ENCODE assay signal across 8 cellular contexts in genomic region chr3:46935989-46936620, GRCh38. TPM values are rescaled to one million over a fixed set of nuclear protein-coding genes. Genes with fewer than 3 reads are reported as not detected.
DNase-seq lines count a peak whose midpoint lies in the region; TF ChIP-seq lines count a peak whose summit lies in the region.

No MANE protein-coding gene starts in this region.

- H3K9ac ChIP-seq in trophoblast cell (ENCODE audit: low read length), result no peak overlapping the region

- H3K18ac ChIP-seq in trophoblast cell (ENCODE audit: low read length), result no peak overlapping the region

- no peaks in the 10 kb centered on the region for H3K9me3 ChIP-seq in PC-9 (ENCODE audit: insufficient read depth, low read depth)
- no peaks in the 10 kb centered on the region for H3K9me3 ChIP-seq in trophoblast cell (ENCODE audit: insufficient read depth, low read depth, low read length)

- H3F3A ChIP-seq in PC-9 (ENCODE audit: insufficient read depth, low read depth), result peaks cover 36% of the 10 kb centered on the region

- H3K27me3 ChIP-seq in PC-9 (ENCODE audit: insufficient read depth, low read depth), result no peaks in the 10 kb centered on the region
- H3K27me3 ChIP-seq in trophoblast cell (ENCODE audit: insufficient read depth, low read length), result no peaks in the 10 kb centered on the region

- H3K9me2 ChIP-seq in PC-9 (ENCODE audit: insufficient read depth), result no peaks in the 10 kb centered on the region

- H2BK5ac ChIP-seq in trophoblast cell (ENCODE audit: low read depth, low read length, poor library complexity), result no peak overlapping the region

- H3K4ac ChIP-seq in trophoblast cell (ENCODE audit: low read depth, low read length), result no peak overlapping the region

- POLR2A ChIA-PET in PC-9 (lab: Charles Lee; ENCODE audit: unreplicated experiment), result interaction anchor here (0.5 to 1.3 kb wide), 6 partner anchors 12 to 598 kb away, joined by 3 to 15 read pairs (median 3); no protein-coding TSS in a partner anchor

- H3K27ac ChIP-seq in PC-9 (peak overlapping the region; percentile 20; the same call in 1 of the 2 replicates), trophoblast cell (ENCODE audit: low read depth, low read length) (peak overlapping the region; percentile 3)

- H3K9me3 Mint-ChIP-seq in Calu3 (ENCODE audit: low read depth, unreplicated experiment) (no peaks in the 10 kb centered on the region), endothelial cell (ENCODE audit: unreplicated experiment) (no peaks in the 10 kb centered on the region)

- no peak overlapping the region for H3K4me3 ChIP-seq in PC-9
- H3K4me3 ChIP-seq in trophoblast cell (ENCODE audit: low read depth, low read length), result no peak overlapping the region

- no peak overlapping the region for H4K8ac ChIP-seq in trophoblast cell (ENCODE audit: low read depth, low read length)

- H3K79me2 ChIP-seq in PC-9 (ENCODE audit: low read depth) (peaks cover 45% of the 10 kb centered on the region), trophoblast cell (ENCODE audit: control insufficient read depth, insufficient read depth, low read length, poor library complexity) (peaks cover 3% of the 10 kb centered on the region)

- H2BK12ac ChIP-seq in trophoblast cell (ENCODE audit: low read length), result no peak overlapping the region

- DNase-seq in Calu3 (no peak), PC-9 (no peak), endothelial cell (ENCODE audit: low spot score) (no peak), trophoblast cell (no peak), glomerular visceral epithelial cell (ENCODE audit: extremely low spot score) (no peak), NCI-H187 (lab: John Stamatoyannopoulos, UW) (no peak), NCI-H187 treated with DMSO at 0.1 percent for 48 hours (lab: John Stamatoyannopoulos, UW) (no peak)
- DNase-seq in activated CD8-positive, alpha-beta memory T cell treated with anti-CD3 and anti-CD28 coated beads, Interleukin-2, amount 50 U/mL, for 48 hours, result no peak

- no peak overlapping the region for H2AFZ ChIP-seq in PC-9
- H2AFZ ChIP-seq in trophoblast cell (ENCODE audit: insufficient read depth, low read length, poor library complexity), result no peak overlapping the region

- no peak overlapping the region for H2BK120ac ChIP-seq in trophoblast cell (ENCODE audit: insufficient read depth, low read length, poor library complexity)

- CTCF ChIA-PET in Calu3 (lab: Charles Lee) (interaction anchor here (0.7 to 1.9 kb wide), 14 partner anchors 8 to 230 kb away, joined by 3 to 14 read pairs (median 4); partner anchors contain the start of gene CCDC12), PC-9 (lab: Charles Lee) (interaction anchor here (1.8 to 2.0 kb wide), 2 partner anchors 11 to 46 kb away, joined by 11 to 12 read pairs; no protein-coding TSS in a partner anchor)

- no peak overlapping the region for H4K91ac ChIP-seq in trophoblast cell (ENCODE audit: low read depth, low read length)

- no peak overlapping the region for H4K12ac ChIP-seq in trophoblast cell (ENCODE audit: low read depth, low read length)

- H3K4me2 ChIP-seq in PC-9 (peak overlapping the region; percentile 54), trophoblast cell (ENCODE audit: low read length) (no peak overlapping the region)

- H4K20me1 ChIP-seq in PC-9 (ENCODE audit: insufficient read depth), result peaks cover 6% of the 10 kb centered on the region

- no peak overlapping the region for H3K23ac ChIP-seq in trophoblast cell (ENCODE audit: low read length)

- no CpG with 5 or more reads among the region's 8 CpGs for whole genome bisulfite sequencing in trophoblast cell (ENCODE audit: extremely low coverage, insufficient coverage, insufficient read length)

- H3K4me3 Mint-ChIP-seq in Calu3 (ENCODE audit: low read depth, unreplicated experiment) (no peak overlapping the region), endothelial cell (ENCODE audit: unreplicated experiment) (peak overlapping the region; percentile 42)

- H3K27ac Mint-ChIP-seq in Calu3 (ENCODE audit: unreplicated experiment) (peak overlapping the region; percentile 64), endothelial cell (ENCODE audit: unreplicated experiment) (no peak overlapping the region)

- H3K27me3 Mint-ChIP-seq in Calu3 (ENCODE audit: unreplicated experiment) (no peaks in the 10 kb centered on the region), endothelial cell (ENCODE audit: unreplicated experiment) (peaks cover 11% of the 10 kb centered on the region)

- H3K4me1 Mint-ChIP-seq in Calu3 (ENCODE audit: low read depth, unreplicated experiment), result peaks cover 59% of the 10 kb centered on the region
- peaks cover 34% of the 10 kb centered on the region for H3K4me1 Mint-ChIP-seq in endothelial cell (ENCODE audit: unreplicated experiment)

- TF ChIP-seq CTCF in Calu3 (IDR thresholded peaks at IDR 0.05; ENCODE audit: unreplicated experiment) (no peak), PC-9 (conservative IDR thresholded peaks at IDR 0.05) (no peak), endothelial cell (IDR thresholded peaks at IDR 0.05; ENCODE audit: unreplicated experiment) (no peak)

- intact Hi-C loops in Calu3 (cut with micrococcal nuclease; ENCODE audit: unreplicated experiment) (no loop called here), PC-9 (cut with micrococcal nuclease; ENCODE audit: unreplicated experiment) (loop anchor here (1.0 kb wide), 3 partner anchors 7 to 43 kb away; partner anchors contain the start of gene NBEAL2)

- no peaks in the 10 kb centered on the region for H3K36me3 ChIP-seq in PC-9 (ENCODE audit: low read depth)
- peaks cover 47 to 52% of the 10 kb centered on the region in 2 experiments for H3K36me3 ChIP-seq in trophoblast cell (ENCODE audit: control insufficient read depth in 1 of 2, insufficient read depth in 2 of 2, low read length in 2 of 2)

- H3K36me3 Mint-ChIP-seq in Calu3 (ENCODE audit: insufficient read depth, unreplicated experiment) (peaks cover 61% of the 10 kb centered on the region), endothelial cell (ENCODE audit: low read depth, unreplicated experiment) (peaks cover 26% of the 10 kb centered on the region)

- H3K4me1 ChIP-seq in PC-9 (replicated peaks; ENCODE audit: insufficient read depth) (peaks cover 55% of the 10 kb centered on the region), trophoblast cell (ENCODE audit: control insufficient read depth in 1 of 2, insufficient read depth in 2 of 2, low read length in 2 of 2) (peaks cover 29 to 30% of the 10 kb centered on the region in 2 experiments)

- peaks cover 3% of the 10 kb centered on the region for H3K79me1 ChIP-seq in trophoblast cell (ENCODE audit: low read length)

- no TSS peak for BruUV-seq in Calu3 (replicated peaks; lab: Mats Ljungman, UMichigan)
- BruUV-seq in PC-9 (replicated peaks; lab: Mats Ljungman, UMichigan), result no TSS peak

- no peak overlapping the region for H2AK5ac ChIP-seq in trophoblast cell (ENCODE audit: low read length)

- no peak overlapping the region for H3K14ac ChIP-seq in trophoblast cell (ENCODE audit: low read length)

RNA-seq across cellular contexts. Expression of gene CCDC12, which starts 40.4 kb away (rescaled TPM):
- 47.3 and 47.5 TPM in 2 replicates for total RNA-seq in Calu3 (2022)
- total RNA-seq in PC-9 (2021), result 39.3 and 43.1 TPM in 2 replicates
- 36.3 TPM for total RNA-seq in endothelial cell (ENCODE audit: unreplicated experiment)
- polyA plus RNA-seq in trophoblast cell (2013), result 47.9 and 48.1 TPM in 2 replicates

RNA-seq across cellular contexts. Expression of gene NBEAL2, which starts 43.4 kb away (rescaled TPM):
- total RNA-seq in Calu3 (2022) (115 and 143 TPM in 2 replicates), PC-9 (2021) (69.7 and 81.0 TPM in 2 replicates), endothelial cell (ENCODE audit: unreplicated experiment) (202 TPM)
- polyA plus RNA-seq in trophoblast cell (2013), result 18.1 and 18.9 TPM in 2 replicates

RNA-seq across cellular contexts. Expression of gene PTH1R, which starts 58.6 kb away (rescaled TPM):
- not detected in 2 replicates for total RNA-seq in Calu3 (2022)
- not detected in 2 replicates for total RNA-seq in PC-9 (2021)
- 6.2 TPM for total RNA-seq in endothelial cell (ENCODE audit: unreplicated experiment)
- 9.5 and 11.3 TPM in 2 replicates for polyA plus RNA-seq in trophoblast cell (2013)
